8 cellular contexts compared by ENCODE assay signal in the genomic region with DNA sequence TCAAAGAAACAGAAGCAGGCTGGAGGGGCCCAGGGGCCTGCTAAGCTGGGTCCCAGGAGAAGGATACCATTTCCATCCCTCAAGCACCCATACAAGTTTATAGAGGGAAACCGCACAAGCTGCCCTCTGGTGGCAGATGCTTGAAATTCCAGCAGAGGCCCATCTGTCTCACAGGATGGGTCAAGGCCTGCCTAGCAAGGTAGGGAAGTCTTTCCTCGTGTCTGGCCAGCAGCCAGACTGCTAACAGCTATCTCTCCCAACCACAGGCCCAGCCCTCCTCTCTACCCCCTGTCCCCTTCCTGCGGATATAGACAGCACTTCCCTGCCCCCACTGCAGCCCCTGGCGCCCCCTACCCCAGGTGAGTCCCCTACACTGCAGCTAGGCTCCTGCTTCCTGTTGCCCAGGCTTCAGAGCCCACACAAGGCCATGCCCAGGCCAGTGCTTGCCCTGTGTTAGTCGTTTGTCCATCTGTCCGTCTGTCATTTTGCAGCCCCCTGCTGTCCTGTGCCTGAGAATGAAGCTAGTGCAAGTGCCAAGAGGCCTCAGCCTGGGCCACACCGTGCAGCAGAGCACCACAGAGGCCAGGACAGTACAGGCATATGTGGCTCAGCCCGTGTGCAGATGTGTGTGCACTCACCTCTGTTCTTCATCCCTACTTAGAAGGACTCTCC. TPM values are rescaled to one million over a fixed set of nuclear protein-coding genes. Genes with fewer than 3 reads are reported as not detected.
DNase-seq lines count a peak whose midpoint lies in the region; ATAC-seq and TF ChIP-seq lines count a peak whose summit lies in the region.

No MANE protein-coding gene starts in this region.

- peaks cover 4 to 18% of the 10 kb centered on the region in 2 donors for H3K4me1 ChIP-seq in adrenal gland (replicated peaks in 1 of 2)

- DNase-seq in Ammon's horn (ENCODE audit: low spot score) (peak; percentile 67), SK-N-DZ (ENCODE audit: low spot score) (peak; percentile 61), adrenal gland (peak; percentile 75 to 95 (median 91)), left cardiac atrium (peak; percentile 64), retinal pigment epithelial cell (ENCODE audit: low read depth) (no peak)

- no peaks in the 10 kb centered on the region for H3K27me3 ChIP-seq in adrenal gland

- TF ChIP-seq POLR2A in adrenal gland (IDR thresholded peaks at IDR 0.05): no peak

- intact Hi-C loops in adrenal gland (cut with DNase I): loop anchor here (5.0 kb wide), 2 partner anchors 38 to 98 kb away; no protein-coding TSS in a partner anchor
- intact Hi-C loops in left cardiac atrium (cut with DNase I): loop anchor here (2.0 to 5.0 kb wide), 3 partner anchors 38 to 102 kb away; no protein-coding TSS in a partner anchor

- peak; percentile 58 for ATAC-seq in GM18909 (IDR thresholded peaks at IDR 0.05; ENCODE audit: poor library complexity, unreplicated experiment)
- peak; percentile 69 to 71 for ATAC-seq in left cardiac atrium
- ATAC-seq in GM19397 (IDR thresholded peaks at IDR 0.05; ENCODE audit: unreplicated experiment): no peak

- H3K9me3 ChIP-seq in KOPT-K1 (ENCODE audit: insufficient read depth, low read length, poor library complexity, severe bottlenecking) (no peaks in the 10 kb centered on the region), adrenal gland (replicated peaks in 1 of 3) (no peaks in the 10 kb centered on the region)

- H3K27ac ChIP-seq in KOPT-K1 (ENCODE audit: low read depth, low read length, poor library complexity, severe bottlenecking) (peak overlapping the region; percentile 92), adrenal gland (peak overlapping the region in 2 of 5 donors; percentile 23 to 38)

- H3K4me3 ChIP-seq in adrenal gland (no peak overlapping the region), retinal pigment epithelial cell (ENCODE audit: low read length) (no peak overlapping the region)

- peaks cover 99% of the 10 kb centered on the region for H3K36me3 ChIP-seq in KOPT-K1 (ENCODE audit: insufficient read depth, low read length)
- H3K36me3 ChIP-seq in adrenal gland (replicated peaks in 1 of 2): peaks cover 0 to 51% of the 10 kb centered on the region in 2 donors

- TF ChIP-seq CTCF in adrenal gland (IDR thresholded peaks at IDR 0.05) (peak; percentile 64 to 86 (median 82)), retinal pigment epithelial cell (conservative IDR thresholded peaks at IDR 0.05; ENCODE audit: low read depth, low read length) (peak; percentile 80)

- 11 to 21% (median 20%) methylated on average over 4 to 8 of the region's 8 CpGs for WGBS in adrenal gland, 4 donors

RNA-seq across cellular contexts. Expression of a gene that starts 26.2 kb away (rescaled TPM):
- polyA plus RNA-seq in SK-N-DZ (2014; cell fraction: cytosol; rRNA removed): 5.0 and 5.5 TPM in 2 replicates
- 9.4 and 10.4 TPM in 2 replicates for polyA plus RNA-seq in SK-N-DZ (2014; cell fraction: nucleus; rRNA removed)
- total RNA-seq in adrenal gland (1 to 10 TPM; 6.2 to 9.6 (median 7.6) TPM), left cardiac atrium (1 to 10 TPM; 2.4 to 3.3 TPM)
- polyA plus RNA-seq in adrenal gland: 1 to 10 TPM; 3.9 to 5.4 (median 5.1) TPM

RNA-seq across cellular contexts. Expression of a gene that starts 36.1 kb away (rescaled TPM):
- polyA plus RNA-seq in SK-N-DZ (2014; cell fraction: cytosol; rRNA removed): 635 and 699 TPM in 2 replicates
- polyA plus RNA-seq in SK-N-DZ (2014; cell fraction: nucleus; rRNA removed): 270 and 380 TPM in 2 replicates
- total RNA-seq in adrenal gland (100 to 1,000 TPM; 262 to 522 (median 377) TPM), left cardiac atrium (100 to 1,000 TPM; 391 to 436 TPM)
- 1,000 to 10,000 TPM in 1 of 3 donors, 100 to 1,000 TPM in 2; 121 to 1,485 (median 274) TPM for polyA plus RNA-seq in adrenal gland
